In the genomic region with DNA sequence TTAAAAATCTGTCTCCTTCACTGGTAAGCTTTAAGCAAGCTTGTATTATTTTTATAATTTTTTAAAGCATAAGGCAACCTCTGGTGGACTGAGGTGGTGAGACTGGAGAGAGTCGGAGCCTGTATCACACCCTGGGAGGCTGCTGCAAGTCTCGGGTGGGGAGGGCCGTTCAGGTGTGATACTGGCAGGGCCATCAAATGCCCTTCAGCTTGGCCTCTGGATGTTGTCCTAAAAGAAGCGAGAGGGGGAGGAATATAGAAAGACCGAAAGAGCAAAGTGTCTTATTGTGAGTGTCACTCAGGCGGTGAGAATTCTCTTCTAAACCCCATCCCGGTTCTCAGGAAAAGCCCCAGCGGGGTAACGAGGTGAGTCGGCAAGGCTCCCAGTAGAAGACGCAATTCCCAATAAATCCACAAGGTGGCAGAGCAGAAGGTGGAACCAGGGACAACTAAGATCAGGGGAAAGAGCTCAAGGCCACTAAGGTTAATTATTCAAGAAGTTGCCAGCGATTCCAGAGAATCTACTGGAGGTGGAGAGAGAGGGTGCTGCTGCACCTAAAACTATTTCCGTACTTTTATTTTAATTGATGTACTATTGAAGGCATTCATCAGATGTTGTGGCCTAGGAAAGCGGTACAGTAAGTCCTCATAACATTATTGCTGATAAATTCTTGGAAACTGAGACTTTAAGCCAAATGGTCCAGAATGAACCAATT, we compare ENCODE assay signal across 8 cellular contexts. TPM values are rescaled to one million over a fixed set of nuclear protein-coding genes. Genes with fewer than 3 reads are reported as not detected.
DNase-seq lines count a peak whose midpoint lies in the region; ATAC-seq and TF ChIP-seq lines count a peak whose summit lies in the region.

No MANE protein-coding gene starts in this region.

- whole genome bisulfite sequencing in SK-N-SH (ENCODE audit: low lambda C conversion rate): 18% methylated on average over 14 of the region's 14 CpGs

- H3K9me3 Mint-ChIP-seq in GM23338: no peaks in the 10 kb centered on the region
- H3K9me3 Mint-ChIP-seq in activated naive CD4-positive, alpha-beta T cell treated with anti-CD3 and anti-CD28 coated beads for 36 hours: no peaks in the 10 kb centered on the region

- H2AFZ ChIP-seq in GM23338 (no peak overlapping the region), SK-N-SH (ENCODE audit: low read depth) (peak overlapping the region; percentile 64)

- TF ChIP-seq CTCF in DOHH2 (IDR thresholded peaks at IDR 0.05; ENCODE audit: low read depth, low read length, poor library complexity, severe bottlenecking): peak; percentile 82
- TF ChIP-seq CTCF in GM23338 (conservative IDR thresholded peaks at IDR 0.05; ENCODE audit: low read depth in 2 of 2): peak; percentile 86 to 87
- peak; percentile 68 for TF ChIP-seq CTCF in NB4 (IDR thresholded peaks at IDR 0.05; ENCODE audit: low read depth, low read length)
- TF ChIP-seq CTCF in SK-N-SH (IDR thresholded peaks at IDR 0.05): peak; percentile 95

- CTCF ChIA-PET in SK-N-SH (lab: Yijun Ruan, JAX): interaction anchor here (0.6 to 15.9 kb wide), 67 partner anchors 8 to 1180 kb away, joined by 3 to 251 read pairs (median 5); a partner anchor contains a TSS
- CTCF ChIA-PET in activated naive CD4-positive, alpha-beta T cell treated with anti-CD3 and anti-CD28 coated beads for 36 hours (lab: Charles Lee): interaction anchor here (0.6 to 7.5 kb wide), 30 partner anchors 10 to 253 kb away, joined by 3 to 91 read pairs (median 4); a partner anchor contains a TSS

- H4K20me1 ChIP-seq in DOHH2 (ENCODE audit: control insufficient read depth, insufficient read depth, low read depth, low read length): no peaks in the 10 kb centered on the region
- H4K20me1 ChIP-seq in GM23338 (replicated peaks; ENCODE audit: insufficient read depth): no peaks in the 10 kb centered on the region
- no peaks in the 10 kb centered on the region for H4K20me1 ChIP-seq in SK-N-SH (ENCODE audit: insufficient read depth)

- H3K9ac ChIP-seq in SK-N-SH: no peak overlapping the region

- no peaks in the 10 kb centered on the region for H3F3A ChIP-seq in DOHH2 (ENCODE audit: control insufficient read depth, insufficient read depth)
- no peaks in the 10 kb centered on the region for H3F3A ChIP-seq in GM23338 (replicated peaks; ENCODE audit: low read depth)
- H3F3A ChIP-seq in SK-N-SH (replicated peaks; ENCODE audit: insufficient read depth): no peaks in the 10 kb centered on the region

- H3K27me3 ChIP-seq in DOHH2 (ENCODE audit: control insufficient read depth, low read length) (peaks cover 13% of the 10 kb centered on the region), GM23338 (ENCODE audit: insufficient read depth) (no peaks in the 10 kb centered on the region), SK-N-SH (ENCODE audit: insufficient read depth) (no peaks in the 10 kb centered on the region)

- TF ChIP-seq RAD21 in SK-N-SH (IDR thresholded peaks at IDR 0.05; ENCODE audit: low read length): peak; percentile 88

- H3K9me3 ChIP-seq in DOHH2 (ENCODE audit: control insufficient read depth, insufficient read depth, low read length) (no peaks in the 10 kb centered on the region), SK-N-SH (no peaks in the 10 kb centered on the region)

- intact Hi-C loops in activated naive CD4-positive, alpha-beta T cell treated with anti-CD3 and anti-CD28 coated beads for 36 hours (cut with micrococcal nuclease): loop anchor here (1.0 to 2.0 kb wide), 6 partner anchors 14 to 191 kb away; a partner anchor contains a TSS
- intact Hi-C loops in Right ventricle myocardium superior (cut with DNase I): loop anchor here (2.0 kb wide), 1 partner anchor 121 kb away; no protein-coding TSS in a partner anchor

- H3K79me2 ChIP-seq in DOHH2 (ENCODE audit: control insufficient read depth, low read length) (no peaks in the 10 kb centered on the region), GM23338 (replicated peaks; ENCODE audit: insufficient read depth) (no peaks in the 10 kb centered on the region), SK-N-SH (ENCODE audit: insufficient read depth) (no peaks in the 10 kb centered on the region)

- H3K27ac ChIP-seq in DOHH2 (ENCODE audit: low read depth, low read length): no peak overlapping the region
- H3K27ac ChIP-seq in GM23338 (ENCODE audit: low read depth): no peak overlapping the region
- no peak overlapping the region for H3K27ac ChIP-seq in SK-N-SH (ENCODE audit: low read depth in 2 of 2, low read length in 1 of 2)

- POLR2A ChIA-PET in SK-N-SH (lab: Yijun Ruan, JAX): interaction anchor here (0.7 to 1.6 kb wide), 3 partner anchors 56 to 114 kb away, joined by 3 to 4 read pairs (median 3); a partner anchor contains a TSS

- no peak for TF ChIP-seq EP300 in SK-N-SH (IDR thresholded peaks at IDR 0.05; ENCODE audit: borderline replicate concordance in 1 of 2, low read depth in 1 of 2, low read length in 1 of 2)

- no peak overlapping the region for H3K27ac Mint-ChIP-seq in GM23338
- no peak overlapping the region for H3K27ac Mint-ChIP-seq in activated naive CD4-positive, alpha-beta T cell treated with anti-CD3 and anti-CD28 coated beads for 36 hours

- ATAC-seq in GM23338 (peak; percentile 98), Right ventricle myocardium superior (ENCODE audit: poor library complexity) (peak; percentile 93), HG03095 (IDR thresholded peaks at IDR 0.05; ENCODE audit: unreplicated experiment) (no peak)

- H3K4me2 ChIP-seq in DOHH2 (ENCODE audit: low read length) (peak overlapping the region; percentile 18; the same call in 1 of the 2 replicates), GM23338 (no peak overlapping the region), SK-N-SH (no peak overlapping the region; the same call in 1 of the 2 replicates)

- TF ChIP-seq POLR2A in NB4 (IDR thresholded peaks at IDR 0.05; ENCODE audit: extremely low read depth, insufficient read length): no peak

- H3K27me3 Mint-ChIP-seq in GM23338 (ENCODE audit: insufficient read depth, low read depth, poor library complexity): peaks cover 8% of the 10 kb centered on the region
- H3K27me3 Mint-ChIP-seq in activated naive CD4-positive, alpha-beta T cell treated with anti-CD3 and anti-CD28 coated beads for 36 hours (ENCODE audit: low read depth): no peaks in the 10 kb centered on the region

- H3K4me3 Mint-ChIP-seq in GM23338: no peak overlapping the region
- H3K4me3 Mint-ChIP-seq in activated naive CD4-positive, alpha-beta T cell treated with anti-CD3 and anti-CD28 coated beads for 36 hours: no peak overlapping the region

- H3K36me3 ChIP-seq in DOHH2 (ENCODE audit: control insufficient read depth, low read length): no peaks in the 10 kb centered on the region
- no peaks in the 10 kb centered on the region for H3K36me3 ChIP-seq in GM23338 (ENCODE audit: insufficient read depth)
- no peaks in the 10 kb centered on the region for H3K36me3 ChIP-seq in SK-N-SH (replicated peaks in 1 of 2; ENCODE audit: control insufficient read depth in 1 of 2, insufficient read depth in 2 of 2, low read length in 1 of 2)

- peak; percentile 96 for DNase-seq in GM23338 (ENCODE audit: low spot score)
- DNase-seq in NB4 (ENCODE audit: low read depth): peak; percentile 76
- peak; percentile 87 for DNase-seq in SK-N-SH
- DNase-seq in activated naive CD4-positive, alpha-beta T cell treated with anti-CD3 and anti-CD28 coated beads for 36 hours: peak; percentile 88
- no peak for DNase-seq in Right ventricle myocardium superior
- DNase-seq in renal cortical epithelial cell (ENCODE audit: low read depth): peak; percentile 79

- H3K4me1 ChIP-seq in DOHH2 (ENCODE audit: control insufficient read depth, low read length) (peaks cover 10% of the 10 kb centered on the region), GM23338 (ENCODE audit: insufficient read depth) (0 out of 2 replicates have a peak, but pooled peaks cover 3% of the 10 kb centered on the region), SK-N-SH (ENCODE audit: control insufficient read depth in 1 of 2, insufficient read depth in 2 of 2, low read depth in 1 of 2, low read length in 1 of 2) (peaks cover 5 to 6% of the 10 kb centered on the region in 2 experiments; a peak in 2 of 4 replicates)

- no peaks in the 10 kb centered on the region for H3K9me2 ChIP-seq in DOHH2 (replicated peaks; ENCODE audit: control insufficient read depth, low read length)
- no peaks in the 10 kb centered on the region for H3K9me2 ChIP-seq in GM23338 (ENCODE audit: insufficient read depth)
- no peaks in the 10 kb centered on the region for H3K9me2 ChIP-seq in SK-N-SH

- H3K36me3 Mint-ChIP-seq in GM23338 (ENCODE audit: low read depth): peaks cover 3% of the 10 kb centered on the region; the same call in 1 of the 3 replicates
- H3K36me3 Mint-ChIP-seq in activated naive CD4-positive, alpha-beta T cell treated with anti-CD3 and anti-CD28 coated beads for 36 hours (ENCODE audit: low read depth): peaks cover 8% of the 10 kb centered on the region

- peaks cover 6% of the 10 kb centered on the region; the same call in 2 of the 3 replicates for H3K4me1 Mint-ChIP-seq in GM23338
- H3K4me1 Mint-ChIP-seq in activated naive CD4-positive, alpha-beta T cell treated with anti-CD3 and anti-CD28 coated beads for 36 hours (ENCODE audit: low read depth): peaks cover 8% of the 10 kb centered on the region

- H3K4me3 ChIP-seq in DOHH2 (ENCODE audit: low read length): no peak overlapping the region
- no peak overlapping the region for H3K4me3 ChIP-seq in GM23338
- no peak overlapping the region for H3K4me3 ChIP-seq in NB4 (ENCODE audit: low read depth, low read length)
- H3K4me3 ChIP-seq in SK-N-SH (ENCODE audit: low read depth in 2 of 2, low read length in 1 of 2): no peak overlapping the region; a peak in 1 of 4 replicates

TF ChIP-seq in GM23338, 12 proteins besides CTCF, POLR2A, EP300 and RAD21 (continues in another document):
- no peak for TF ChIP-seq EZH2phosphoT487 (IDR thresholded peaks at IDR 0.05; ENCODE audit: unreplicated experiment)

RNA-seq across cellular contexts. Expression of a gene that starts 14.1 kb away (rescaled TPM):
- total RNA-seq in GM23338 (2014; rRNA removed; shearing (Covaris generic)): 0.85 and 1.0 TPM in 2 replicates
- polyA plus RNA-seq in GM23338 (2016; fragmentation: Nextera tagmentation; extraction: Ambion mirVana) (2.7 and 3.7 TPM in 2 replicates), SK-N-SH (2012; rRNA removed) (1.6 and 1.7 TPM in 2 replicates)
- polyA plus RNA-seq in SK-N-SH (2012; cell fraction: cytosol; rRNA removed): 1.6 and 1.9 TPM in 2 replicates
- polyA plus RNA-seq in SK-N-SH (2012; cell fraction: nucleus; rRNA removed): 3.7 and 5.1 TPM in 2 replicates
- total RNA-seq in activated naive CD4-positive, alpha-beta T cell treated with anti-CD3 and anti-CD28 coated beads for 36 hours: 1 to 10 TPM; 1.9 to 2.2 TPM
- total RNA-seq in Right ventricle myocardium superior (1.1 TPM), renal cortical epithelial cell (0.30 and 0.35 TPM in 2 replicates)

RNA-seq across cellular contexts. Expression of a gene that starts 14.4 kb away (rescaled TPM):
- 5.9 and 10.1 TPM in 2 replicates for total RNA-seq in GM23338 (2014; rRNA removed; shearing (Covaris generic))
- polyA plus RNA-seq in GM23338 (2016; fragmentation: Nextera tagmentation; extraction: Ambion mirVana) (3.9 and 4.1 TPM in 2 replicates), SK-N-SH (2012; rRNA removed) (2.4 and 2.8 TPM in 2 replicates)
- polyA plus RNA-seq in SK-N-SH (2012; cell fraction: cytosol; rRNA removed): 1.9 and 2.0 TPM in 2 replicates
- polyA plus RNA-seq in SK-N-SH (2012; cell fraction: nucleus; rRNA removed): 13.8 and 15.7 TPM in 2 replicates
- total RNA-seq in activated naive CD4-positive, alpha-beta T cell treated with anti-CD3 and anti-CD28 coated beads for 36 hours: 10 to 100 TPM; 18.1 to 18.4 TPM
- total RNA-seq in Right ventricle myocardium superior (3.0 TPM), renal cortical epithelial cell (5.4 and 6.4 TPM in 2 replicates)
